ENCODE assay signal across 15 cellular contexts in the genomic region with DNA sequence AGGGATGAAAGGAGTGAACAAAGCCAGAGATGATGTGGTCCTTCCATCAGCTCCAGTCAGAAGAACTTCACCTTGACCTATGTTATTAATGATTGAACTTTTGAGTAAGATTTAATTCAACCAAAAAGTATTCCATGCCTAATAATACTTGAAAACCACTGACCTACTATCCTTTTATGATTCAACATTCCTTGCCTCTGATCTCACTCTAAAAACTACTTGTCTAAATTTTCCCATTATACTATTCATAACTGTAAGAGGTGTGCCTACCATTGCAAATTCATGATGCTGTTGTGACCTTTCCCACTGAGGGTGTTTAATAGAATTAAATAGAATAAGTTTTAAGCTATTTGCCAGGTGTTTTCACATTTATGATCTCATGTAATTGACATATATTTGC.
"Had no signal": no experiment of that assay in that cellular context is flagged by ENCODE, and none has a peak within 500 bp of the region (broad histone marks: within the 10 kb centered on the region; RNA-seq: fewer than 3 reads in every experiment).

No MANE protein-coding gene starts in this region.

- H3K27ac Mint-ChIP-seq: activated naive CD4-positive, alpha-beta T cell treated with anti-CD3 and anti-CD28 coated beads for 36 hours; brain; effector memory CD8-positive, alpha-beta T cell; nephron had no signal

- H3K27ac ChIP-seq: psoas muscle, sigmoid colon had no signal

- H3K9me3 Mint-ChIP-seq: effector memory CD8-positive, alpha-beta T cell; nephron had no signal

- ATAC-seq: effector memory CD8-positive, alpha-beta T cell; left cardiac atrium; psoas muscle had no signal

- H3K4me3 ChIP-seq: lung, psoas muscle, sigmoid colon had no signal

- H3K4me1 ChIP-seq: psoas muscle, sigmoid colon had no signal

- H3K9me3 ChIP-seq: psoas muscle, sigmoid colon had no signal

- H3K27me3 ChIP-seq: sigmoid colon had no signal

- H3K36me3 Mint-ChIP-seq: brain had no signal

- DNase-seq: activated CD4-positive, alpha-beta T cell treated with anti-CD3 and anti-CD28 coated beads for 4 hours; activated CD8-positive, alpha-beta memory T cell treated with anti-CD3 and anti-CD28 coated beads for 24 hours; activated naive CD4-positive, alpha-beta T cell treated with anti-CD3 and anti-CD28 coated beads for 36 hours; effector memory CD8-positive, alpha-beta T cell; hypothalamus; left cardiac atrium; psoas muscle; sigmoid colon; stimulated activated CD4-positive, alpha-beta T cell treated with anti-CD3 and anti-CD28 coated beads, Interleukin-12 subunit alpha, Interleukin-12 subunit beta, amount 100 ng/mL, for 4 hours; stimulated activated CD4-positive, alpha-beta T cell treated with anti-CD3 and anti-CD28 coated beads, Interleukin-2, amount 100 ng/mL, for 48 hours; stimulated activated naive CD4-positive, alpha-beta T cell treated with Interleukin-2 at 50 U/mL for 16 hours; trophoblast cell had no signal

- H3K36me3 ChIP-seq: sigmoid colon had no signal

- H3K4me3 Mint-ChIP-seq: activated naive CD4-positive, alpha-beta T cell treated with anti-CD3 and anti-CD28 coated beads for 36 hours; brain; effector memory CD8-positive, alpha-beta T cell; nephron had no signal

- H3K27me3 Mint-ChIP-seq: brain; effector memory CD8-positive, alpha-beta T cell had no signal
